ENCODE assay signal across 8 cellular contexts in genomic region chr7:129501760-129502707, GRCh38. TPM values are rescaled to one million over a fixed set of nuclear protein-coding genes. Genes with fewer than 3 reads are reported as not detected.
DNase-seq lines count a peak whose midpoint lies in the region; ATAC-seq and TF ChIP-seq lines count a peak whose summit lies in the region.

SMKR1 (plus strand) TSS chr7:129502531; CDS start chr7:129502825, 294 bp downstream.

- H3K36me3 Mint-ChIP-seq in GM23338 (ENCODE audit: low read depth) = no peaks in the 10 kb centered on the region; the same call in 2 of the 3 replicates
- no peaks in the 10 kb centered on the region for H3K36me3 Mint-ChIP-seq in activated naive CD4-positive, alpha-beta T cell treated with anti-CD3 and anti-CD28 coated beads, Interleukin-2, amount 50 U/mL, for 72 hours

- intact Hi-C loops in left ventricle myocardium superior (cut with micrococcal nuclease) = no loop called here
- intact Hi-C loops in psoas muscle (cut with DNase I) = loop anchor here in 1 of 2 donors (10.0 kb wide), 1 partner anchor 103 kb away; no protein-coding TSS in a partner anchor
- intact Hi-C loops in uterus (cut with DNase I; ENCODE audit: low total_unique reads) = no loop called here

- no peak for TF ChIP-seq POLR2A in uterus (IDR thresholded peaks at IDR 0.05)

- H3K79me2 ChIP-seq in GM23338 (replicated peaks; ENCODE audit: insufficient read depth) (no peaks in the 10 kb centered on the region), SK-N-SH (ENCODE audit: insufficient read depth) (no peaks in the 10 kb centered on the region)

- peaks cover 32% of the 10 kb centered on the region for H3K27me3 Mint-ChIP-seq in GM23338 (ENCODE audit: insufficient read depth, low read depth, poor library complexity)

- peak within 1 kb of the TSS; percentile 48; the same call in 1 of the 2 replicates for H3K9ac ChIP-seq in SK-N-SH

- no peaks in the 10 kb centered on the region; the same call in 1 of the 3 replicates for H3K9me3 Mint-ChIP-seq in GM23338
- H3K9me3 Mint-ChIP-seq in activated naive CD4-positive, alpha-beta T cell treated with anti-CD3 and anti-CD28 coated beads, Interleukin-2, amount 50 U/mL, for 72 hours = no peaks in the 10 kb centered on the region

- no peak for TF ChIP-seq RAD21 in SK-N-SH (IDR thresholded peaks at IDR 0.05; ENCODE audit: low read length)

- CTCF ChIA-PET in SK-N-SH (lab: Yijun Ruan, JAX) = interaction anchor here (0.6 to 3.9 kb wide), 15 partner anchors 8 to 158 kb away, joined by 3 to 19 read pairs (median 4); no protein-coding TSS in a partner anchor

- peak; percentile 7 for DNase-seq in GF-D8 (lab: John Stamatoyannopoulos, UW)
- DNase-seq in GM23338 (ENCODE audit: low spot score) = peak; percentile 78
- DNase-seq in LoVo (ENCODE audit: low spot score) = peak; percentile 93
- DNase-seq in SK-N-SH = peak; percentile 99
- peak; percentile 83 to 90 for DNase-seq in activated naive CD4-positive, alpha-beta T cell treated with anti-CD3 and anti-CD28 coated beads, Interleukin-2, amount 50 U/mL, for 72 hours (ENCODE audit: low spot score in 2 of 2)
- DNase-seq in left ventricle myocardium superior = peak; percentile 86
- peak; percentile 71 to 88 for DNase-seq in psoas muscle
- DNase-seq in uterus = peak; percentile 42 to 53

- H3K36me3 ChIP-seq in GM23338 (ENCODE audit: insufficient read depth) (no peaks in the 10 kb centered on the region), SK-N-SH (replicated peaks in 1 of 2; ENCODE audit: control insufficient read depth in 1 of 2, insufficient read depth in 2 of 2, low read length in 1 of 2) (no peaks in the 10 kb centered on the region), psoas muscle (ENCODE audit: insufficient read depth in 1 of 2, low read depth in 1 of 2) (no peaks in the 10 kb centered on the region), uterus (no peaks in the 10 kb centered on the region)

- H3K4me1 ChIP-seq in GM23338 (ENCODE audit: insufficient read depth) (peaks cover 9% of the 10 kb centered on the region), SK-N-SH (ENCODE audit: control insufficient read depth in 1 of 2, insufficient read depth in 2 of 2, low read depth in 1 of 2, low read length in 1 of 2) (peaks cover 0 to 7% of the 10 kb centered on the region in 2 experiments; a peak in 1 of 4 replicates), psoas muscle (peaks cover 7% of the 10 kb centered on the region), uterus (no peaks in the 10 kb centered on the region)

- H3K27me3 ChIP-seq in GM23338 (ENCODE audit: insufficient read depth) (peaks cover 36% of the 10 kb centered on the region), SK-N-SH (ENCODE audit: insufficient read depth) (no peaks in the 10 kb centered on the region), psoas muscle (ENCODE audit: insufficient read depth in 3 of 3, low read length in 2 of 3) (peaks cover 0 to 4% (median 0%) of the 10 kb centered on the region in 3 donors), uterus (no peaks in the 10 kb centered on the region)

- H3K4me2 ChIP-seq in GM23338 = peak within 1 kb of the TSS; percentile 92
- H3K4me2 ChIP-seq in SK-N-SH = peak within 1 kb of the TSS; percentile 76

- H3K27ac ChIP-seq in GM23338 (ENCODE audit: low read depth) (no peak within 1 kb of the TSS), SK-N-SH (ENCODE audit: low read depth in 2 of 2, low read length in 1 of 2) (no peak within 1 kb of the TSS; a peak in 1 of 4 replicates), psoas muscle (no peak within 1 kb of the TSS), uterus (no peak within 1 kb of the TSS)

- H3K27ac Mint-ChIP-seq in GM23338 = no peak within 1 kb of the TSS
- H3K27ac Mint-ChIP-seq in activated naive CD4-positive, alpha-beta T cell treated with anti-CD3 and anti-CD28 coated beads, Interleukin-2, amount 50 U/mL, for 72 hours = peak within 1 kb of the TSS; percentile 1 to 88

- peaks cover 4% of the 10 kb centered on the region for H3K4me1 Mint-ChIP-seq in GM23338

- TF ChIP-seq CTCF in GM23338 (conservative IDR thresholded peaks at IDR 0.05; ENCODE audit: low read depth in 2 of 2) (peak in 1 of 2 experiments; percentile 18; a peak in 1 of 4 replicates), SK-N-SH (IDR thresholded peaks at IDR 0.05) (no peak), psoas muscle (IDR thresholded peaks at IDR 0.05) (no peak), uterus (IDR thresholded peaks at IDR 0.05) (no peak)

- ATAC-seq in GM23338 (peak; percentile 74), left ventricle myocardium superior (peak; percentile 93), psoas muscle (peak; percentile 88 to 92 (median 90))
- ATAC-seq in activated naive CD4-positive, alpha-beta T cell treated with anti-CD3 and anti-CD28 coated beads, Interleukin-2, amount 50 U/mL, for 72 hours = peak; percentile 98 to 99

- WGBS in SK-N-SH (ENCODE audit: low lambda C conversion rate) = 19% methylated on average over 31 of the region's 89 CpGs
- WGBS in psoas muscle, 3 donors = 7 to 11% (median 11%) methylated on average over 67 to 89 of the region's 89 CpGs

- H3K9me3 ChIP-seq in SK-N-SH = no peaks in the 10 kb centered on the region
- H3K9me3 ChIP-seq in psoas muscle = no peaks in the 10 kb centered on the region
- no peaks in the 10 kb centered on the region for H3K9me3 ChIP-seq in uterus

- H3K9me2 ChIP-seq in GM23338 (ENCODE audit: insufficient read depth) (no peaks in the 10 kb centered on the region), SK-N-SH (no peaks in the 10 kb centered on the region)

- H2AFZ ChIP-seq in GM23338 = peak within 1 kb of the TSS; percentile 99
- peak within 1 kb of the TSS; percentile 98 for H2AFZ ChIP-seq in SK-N-SH (ENCODE audit: low read depth)

- H3F3A ChIP-seq in GM23338 (replicated peaks; ENCODE audit: low read depth) = peaks cover 15% of the 10 kb centered on the region; the same call in 1 of the 2 replicates
- no peaks in the 10 kb centered on the region for H3F3A ChIP-seq in SK-N-SH (replicated peaks; ENCODE audit: insufficient read depth)

- TF ChIP-seq EP300 in SK-N-SH (IDR thresholded peaks at IDR 0.05; ENCODE audit: borderline replicate concordance in 1 of 2, low read depth in 1 of 2, low read length in 1 of 2) = no peak

- POLR2A ChIA-PET in SK-N-SH (lab: Yijun Ruan, JAX) = no interaction called here

- H4K20me1 ChIP-seq in GM23338 (replicated peaks; ENCODE audit: insufficient read depth) (no peaks in the 10 kb centered on the region), SK-N-SH (ENCODE audit: insufficient read depth) (no peaks in the 10 kb centered on the region)

- peak within 1 kb of the TSS; percentile 72 for H3K4me3 ChIP-seq in GM23338
- H3K4me3 ChIP-seq in SK-N-SH (ENCODE audit: low read depth in 2 of 2, low read length in 1 of 2) = peak within 1 kb of the TSS; percentile 54 to 73
- peak within 1 kb of the TSS; percentile 76 for H3K4me3 ChIP-seq in psoas muscle
- peak within 1 kb of the TSS; percentile 4 to 46 for H3K4me3 ChIP-seq in uterus

- peak within 1 kb of the TSS; percentile 79 for H3K4me3 Mint-ChIP-seq in GM23338

TF ChIP-seq in GM23338, 12 proteins besides CTCF, POLR2A, EP300 and RAD21 (continues in another document):
- TF ChIP-seq CREB1 (CRISPR knock-in tag; IDR thresholded peaks at IDR 0.05; ENCODE audit: low read depth) (no peak), NANOG (IDR thresholded peaks at IDR 0.05; ENCODE audit: borderline replicate concordance) (no peak), ZNF331 (CRISPR knock-in tag; IDR thresholded peaks at IDR 0.05; ENCODE audit: low read depth) (no peak)

TF ChIP-seq in SK-N-SH, 30 proteins besides CTCF, POLR2A, EP300 and RAD21 (continues in another document):
- TF ChIP-seq ELF1 (IDR thresholded peaks at IDR 0.05) (no peak), REST (IDR thresholded peaks at IDR 0.05; ENCODE audit: low read depth, low read length) (no peak; the same call in 1 of the 2 replicates), FOXM1 (IDR thresholded peaks at IDR 0.05; ENCODE audit: low read depth) (no peak), EZH2phosphoT487 (IDR thresholded peaks at IDR 0.05; ENCODE audit: borderline replicate concordance, low read depth) (no peak), SMC3 (IDR thresholded peaks at IDR 0.05; ENCODE audit: low read depth, low read length) (peak; percentile 15; the same call in 1 of the 2 replicates), YY1 (IDR thresholded peaks at IDR 0.05; ENCODE audit: low read depth) (no peak)

RNA-seq across cellular contexts. Expression of gene SMKR1, which starts in this region (rescaled TPM):
- 0.70 TPM in 1 of 2 replicates, not detected in the other for total RNA-seq in GM23338 (2014; rRNA removed; shearing (Covaris generic))
- 1.7 and 2.1 TPM in 2 replicates for polyA plus RNA-seq in GM23338 (2016; fragmentation: Nextera tagmentation; extraction: Ambion mirVana)
- polyA plus RNA-seq in SK-N-SH (2012; rRNA removed) = 5.8 and 8.1 TPM in 2 replicates
- polyA plus RNA-seq in SK-N-SH (2012; cell fraction: cytosol; rRNA removed) = 10.6 and 12.8 TPM in 2 replicates
- 3.7 and 3.9 TPM in 2 replicates for polyA plus RNA-seq in SK-N-SH (2012; cell fraction: nucleus; rRNA removed)
- 1 to 10 TPM; 1.0 to 1.7 TPM for total RNA-seq in activated naive CD4-positive, alpha-beta T cell treated with anti-CD3 and anti-CD28 coated beads, Interleukin-2, amount 50 U/mL, for 72 hours
- not detected for total RNA-seq in left ventricle myocardium superior
- total RNA-seq in psoas muscle = under 1 TPM in 2 of 4 donors, not detected in 2; 0.22 to 0.74 TPM
- polyA plus RNA-seq in psoas muscle = under 1 TPM in 1 of 3 donors, not detected in 2; 0.25 TPM
- total RNA-seq in uterus = 1 to 10 TPM in 1 of 4 donors, under 1 TPM in 1, not detected in 2; 0.35 to 1.7 TPM

Comparison
In these comparisons a context has a peak if more than half of its experiments do, and no peak if none do; other contexts are left out.
1. Peak in DNase-seq and ATAC-seq in left ventricle myocardium superior; RNA of the gene not detected or under 1 TPM.
2. Peak in DNase-seq, ATAC-seq and H3K4me3 ChIP-seq in psoas muscle; RNA of the gene not detected or under 1 TPM.
3. DNase-seq: peak in every context shown above with its lines; median percentile 99 in SK-N-SH; 93 in LoVo; 86 in activated naive CD4-positive, alpha-beta T cell treated with anti-CD3 and anti-CD28 coated beads, Interleukin-2, amount 50 U/mL, for 72 hours; 86 in left ventricle myocardium superior; 80 in psoas muscle; 78 in GM23338; 48 in uterus; 7 in GF-D8.
4. H3K4me3 ChIP-seq: peak in every context shown above with its lines; median percentile 76 in psoas muscle; 72 in GM23338; 64 in SK-N-SH; 25 in uterus.